In the genomic region with DNA sequence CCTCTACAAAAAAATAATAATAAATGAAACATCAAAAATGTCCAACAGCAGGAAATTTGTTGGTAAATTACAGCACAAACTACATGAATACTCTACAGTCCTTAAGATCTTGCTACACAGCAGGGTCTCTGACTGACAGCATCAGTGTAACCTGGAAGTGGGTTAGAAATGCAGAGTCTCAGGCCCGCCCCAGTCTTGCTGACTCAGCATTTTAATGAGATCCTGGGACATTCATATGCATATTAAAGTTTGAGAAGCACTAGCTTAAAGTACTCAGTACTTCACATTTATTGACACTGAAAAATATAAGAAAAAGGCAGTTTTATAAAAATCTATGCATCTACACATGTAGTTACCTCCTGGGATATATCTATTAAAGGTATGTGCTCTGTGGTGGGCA, we compare ENCODE assay signal across 17 cellular contexts. TPM values are rescaled to one million over a fixed set of nuclear protein-coding genes. Genes with fewer than 3 reads are reported as not detected.
A peak's percentile ranks its signal among the peaks of the same experiment; 100 is the strongest.
DNase-seq lines count a peak whose midpoint lies in the region; ATAC-seq, FAIRE-seq and TF ChIP-seq lines count a peak whose summit lies in the region.
"Had no signal": no experiment of that assay in that cellular context is flagged by ENCODE, and none has a peak within 500 bp of the region (broad histone marks: within the 10 kb centered on the region; RNA-seq: fewer than 3 reads in every experiment).

No MANE protein-coding gene starts in this region.

- H2AFZ ChIP-seq in OCI-LY3 (ENCODE audit: low read depth, low read length): no peak overlapping the region
- H2AFZ ChIP-seq in H1 (ENCODE audit: low read length): no peak overlapping the region

- no peak for DNase-seq in activated naive CD8-positive, alpha-beta T cell treated with anti-CD3 and anti-CD28 coated beads, Interleukin-2, amount 50 U/mL, for 24 hours
- DNase-seq in H1 (ENCODE audit: low read depth in 1 of 2, low spot score in 2 of 2) (no peak), transverse colon (no peak), SKM-1 (lab: John Stamatoyannopoulos, UW; ENCODE audit: unreplicated experiment) (no peak), heart right ventricle (no peak)
- DNase-seq: DMS79 treated with DMSO at 0.1 percent for 48 hours; H7; HFFc6; NCI-H1105; NCI-H1694; NCI-H510A; NCI-H748 treated with DMSO at 0.1 percent for 48 hours; NK-92 treated with Interleukin-12 subunit alpha and Interleukin-12 subunit beta, amount 100 ng/mL, for 24 hours had no signal

- H3K9ac ChIP-seq in OCI-LY3 (ENCODE audit: low read length): no peak overlapping the region
- H3K9ac ChIP-seq in H1 (replicated peaks in 1 of 4; ENCODE audit: extremely low read depth in 1 of 4, low read depth in 3 of 4, low read length in 3 of 4): no peak overlapping the region

- H3K23ac ChIP-seq in H1 (ENCODE audit: insufficient read length): no peak overlapping the region

- H3K27ac ChIP-seq in OCI-LY3 (ENCODE audit: low read length) (peak overlapping the region; percentile 94), H1 (ENCODE audit: low read depth, low read length) (no peak overlapping the region), transverse colon (no peak overlapping the region), heart right ventricle (no peak overlapping the region)

- H3K27ac Mint-ChIP-seq in activated naive CD8-positive, alpha-beta T cell: peak overlapping the region; percentile 64
- no peak overlapping the region for H3K27ac Mint-ChIP-seq in activated naive CD8-positive, alpha-beta T cell treated with anti-CD3 and anti-CD28 coated beads, Interleukin-2, amount 50 U/mL, for 24 hours
- H3K27ac Mint-ChIP-seq: HFFc6 had no signal

- no peak overlapping the region for H3K56ac ChIP-seq in H1 (replicated peaks; ENCODE audit: insufficient read length, low read depth, low read length)

- H3K79me2 ChIP-seq in OCI-LY3 (ENCODE audit: low read length) (peaks cover 87% of the 10 kb centered on the region), H1 (ENCODE audit: control insufficient read depth in 1 of 2, insufficient read depth in 2 of 2, low read length in 2 of 2) (no peaks in the 10 kb centered on the region)

- peaks cover 47% of the 10 kb centered on the region for H3K4me1 Mint-ChIP-seq in activated naive CD8-positive, alpha-beta T cell (ENCODE audit: low read depth)
- H3K4me1 Mint-ChIP-seq in activated naive CD8-positive, alpha-beta T cell treated with anti-CD3 and anti-CD28 coated beads, Interleukin-2, amount 50 U/mL, for 24 hours: peaks cover 46% of the 10 kb centered on the region

- no peak overlapping the region for H3K18ac ChIP-seq in H1 (ENCODE audit: extremely low read depth, low read length)

- H3K9me3 Mint-ChIP-seq in activated naive CD8-positive, alpha-beta T cell (ENCODE audit: low read depth): no peaks in the 10 kb centered on the region
- no peaks in the 10 kb centered on the region for H3K9me3 Mint-ChIP-seq in activated naive CD8-positive, alpha-beta T cell treated with anti-CD3 and anti-CD28 coated beads, Interleukin-2, amount 50 U/mL, for 24 hours
- H3K9me3 Mint-ChIP-seq: HFFc6 had no signal

- TF ChIP-seq EP300 in H1 (IDR thresholded peaks at IDR 0.05; ENCODE audit: borderline replicate concordance in 1 of 2, low read depth in 2 of 2, low read length in 2 of 2) (no peak), transverse colon (IDR thresholded peaks at IDR 0.05; ENCODE audit: low read depth) (no peak)

- H4K20me1 ChIP-seq in OCI-LY3 (ENCODE audit: insufficient read depth, low read length) (peaks cover 20% of the 10 kb centered on the region), H1 (replicated peaks in 1 of 2; ENCODE audit: control insufficient read depth in 1 of 2, insufficient read depth in 2 of 2, low read length in 2 of 2) (no peaks in the 10 kb centered on the region)

- H2BK120ac ChIP-seq in H1 (replicated peaks; ENCODE audit: low read depth, low read length): no peak overlapping the region

- CTCF ChIA-PET in H1 (lab: Charles Lee; ENCODE audit: partially characterized antibody): interaction anchor here (1.4 to 1.7 kb wide), 2 partner anchors 24 to 40 kb away, joined by 4 to 6 read pairs; no protein-coding TSS in a partner anchor

- POLR2A ChIA-PET in H1 (lab: Charles Lee; ENCODE audit: partially characterized antibody): no interaction called here

- H3K27me3 ChIP-seq in OCI-LY3 (ENCODE audit: low read depth, low read length) (no peaks in the 10 kb centered on the region), H1 (replicated peaks in 1 of 4; ENCODE audit: control insufficient read depth in 3 of 4, extremely low read depth in 1 of 4, insufficient read depth in 3 of 4, low read length in 3 of 4) (no peaks in the 10 kb centered on the region), transverse colon (no peaks in the 10 kb centered on the region), heart right ventricle (no peaks in the 10 kb centered on the region)

- TF ChIP-seq POLR2A in H1 (IDR thresholded peaks at IDR 0.05; ENCODE audit: control extremely low read depth in 1 of 2, low read depth in 2 of 2, low read length in 2 of 2) (no peak), transverse colon (IDR thresholded peaks at IDR 0.05) (no peak)

- in situ Hi-C loops in transverse colon (cut with MboI; ENCODE audit: low pct_ligation_motif_present in 1 of 4, low pct_unique_long_range_greater_than_20kb in 1 of 4, low sequenced_read_pairs in 3 of 4): no loop called here

- H4K5ac ChIP-seq in H1 (ENCODE audit: insufficient read length, low read depth, low read length): no peak overlapping the region

- no peaks in the 10 kb centered on the region for H3K9me3 ChIP-seq in OCI-LY3 (ENCODE audit: insufficient read depth, low read length)
- H3K9me3 ChIP-seq in H1 (ENCODE audit: insufficient read depth in 2 of 2, low read depth in 1 of 2, low read length in 1 of 2): no peaks in the 10 kb centered on the region
- no peaks in the 10 kb centered on the region for H3K9me3 ChIP-seq in transverse colon
- H3K9me3 ChIP-seq in heart right ventricle: no peaks in the 10 kb centered on the region

- H3K4me1 ChIP-seq in OCI-LY3 (ENCODE audit: low read length): peaks cover 58% of the 10 kb centered on the region
- peaks cover 0 to 2% (median 0%) of the 10 kb centered on the region in 4 experiments; a peak in 1 of 7 replicates for H3K4me1 ChIP-seq in H1 (replicated peaks in 1 of 4; ENCODE audit: control insufficient read depth in 3 of 4, insufficient read depth in 4 of 4, low read length in 3 of 4)
- H3K4me1 ChIP-seq in transverse colon: peaks cover 0 to 15% (median 7%) of the 10 kb centered on the region in 4 donors
- peaks cover 0 to 20% (median 0%) of the 10 kb centered on the region in 9 donors for H3K4me1 ChIP-seq in heart right ventricle

- H3K36me3 ChIP-seq in OCI-LY3 (replicated peaks; ENCODE audit: low read depth, low read length): peaks cover 45% of the 10 kb centered on the region
- no peaks in the 10 kb centered on the region for H3K36me3 ChIP-seq in H1 (ENCODE audit: control insufficient read depth in 2 of 4, insufficient read depth in 4 of 4, low read length in 3 of 4)
- H3K36me3 ChIP-seq in transverse colon: no peaks in the 10 kb centered on the region
- H3K36me3 ChIP-seq in heart right ventricle: peaks cover 0 to 14% (median 0%) of the 10 kb centered on the region in 9 donors

- H2BK15ac ChIP-seq in H1 (ENCODE audit: low read length): no peak overlapping the region

- 81% methylated on average over 1 of the region's 1 CpG; no CpG with 5 or more reads in 1 of the 2 experiments for WGBS in H1 (ENCODE audit: extremely low coverage in 1 of 2, insufficient coverage in 1 of 2, insufficient read length in 1 of 2, insufficient replicate concordance in 2 of 2, low coverage in 1 of 2, low lambda C conversion rate in 2 of 2, missing lambda C conversion rate in 1 of 2), 2 experiments
- WGBS in transverse colon (ENCODE audit: low coverage in 1 of 2), 2 donors: 96 to 100% methylated on average over 1 of the region's 1 CpG
- WGBS in heart right ventricle, 2 donors: 96 to 100% methylated on average over 1 of the region's 1 CpG

- TF ChIP-seq CTCF in OCI-LY3 (IDR thresholded peaks at IDR 0.05; ENCODE audit: low read depth, low read length) (no peak), H1 (IDR thresholded peaks at IDR 0.05; ENCODE audit: control extremely low read depth in 1 of 3, insufficient read depth in 1 of 3, low read depth in 1 of 3, low read length in 3 of 3) (no peak), transverse colon (IDR thresholded peaks at IDR 0.05) (no peak), heart right ventricle (IDR thresholded peaks at IDR 0.05) (no peak)

- H3K4ac ChIP-seq in H1 (replicated peaks; ENCODE audit: insufficient read length, low read depth, low read length): no peak overlapping the region

- H4K8ac ChIP-seq in H1 (ENCODE audit: extremely low read depth, insufficient read depth, low read length): no peak overlapping the region

- no peak for FAIRE-seq in H1 (lab: Jason Lieb, UNC)
- FAIRE-seq: HTR-8/SVneo, RCC 7860 had no signal

- no peak for ATAC-seq in activated naive CD8-positive, alpha-beta T cell treated with anti-CD3 and anti-CD28 coated beads, Interleukin-2, amount 50 U/mL, for 24 hours
- ATAC-seq in heart right ventricle: no peak

- no peak overlapping the region for H2AK5ac ChIP-seq in H1 (ENCODE audit: low read depth, low read length)

- no peak overlapping the region for H4K91ac ChIP-seq in H1 (replicated peaks; ENCODE audit: insufficient read length, low read length)

- no peaks in the 10 kb centered on the region for H3K23me2 ChIP-seq in H1 (ENCODE audit: low read depth, low read length)

- H2BK12ac ChIP-seq in H1 (ENCODE audit: low read depth, low read length): no peak overlapping the region

- no peak overlapping the region for H2BK20ac ChIP-seq in H1 (ENCODE audit: low read length)

- H3K36me3 Mint-ChIP-seq in activated naive CD8-positive, alpha-beta T cell: peaks cover 3% of the 10 kb centered on the region
- peaks cover 10% of the 10 kb centered on the region for H3K36me3 Mint-ChIP-seq in activated naive CD8-positive, alpha-beta T cell treated with anti-CD3 and anti-CD28 coated beads, Interleukin-2, amount 50 U/mL, for 24 hours (ENCODE audit: low read depth)

- no peaks in the 10 kb centered on the region for H3K79me1 ChIP-seq in H1 (ENCODE audit: low read depth, low read length)

- no peak overlapping the region for H3K4me3 ChIP-seq in OCI-LY3 (ENCODE audit: low read length)
- no peak overlapping the region for H3K4me3 ChIP-seq in H1 (ENCODE audit: extremely low read depth in 1 of 4, insufficient read depth in 2 of 4, low read depth in 3 of 4, low read length in 4 of 4)
- no peak overlapping the region for H3K4me3 ChIP-seq in transverse colon
- H3K4me3 ChIP-seq in heart right ventricle: no peak overlapping the region

- no peak overlapping the region for H2BK5ac ChIP-seq in H1 (ENCODE audit: low read depth, low read length)

- no peak overlapping the region for H3K4me3 Mint-ChIP-seq in activated naive CD8-positive, alpha-beta T cell
- no peak overlapping the region for H3K4me3 Mint-ChIP-seq in activated naive CD8-positive, alpha-beta T cell treated with anti-CD3 and anti-CD28 coated beads, Interleukin-2, amount 50 U/mL, for 24 hours
- H3K4me3 Mint-ChIP-seq: HFFc6 had no signal

- TF ChIP-seq RAD21 in H1 (IDR thresholded peaks at IDR 0.05 in 1 of 2, conservative IDR thresholded peaks at IDR 0.05 in 1 of 2; ENCODE audit: low read depth in 2 of 2, low read length in 2 of 2): no peak

- H3K14ac ChIP-seq in H1 (ENCODE audit: insufficient read length): no peak overlapping the region

- intact Hi-C loops in transverse colon (cut with DNase I; ENCODE audit: low total_unique reads): no loop called here
- intact Hi-C loops in heart right ventricle (cut with DNase I): no loop called here

- H3K4me2 ChIP-seq in OCI-LY3 (ENCODE audit: low read length) (no peak overlapping the region), H1 (ENCODE audit: insufficient read depth in 1 of 2, low read depth in 2 of 2, low read length in 2 of 2) (no peak overlapping the region)

- no peaks in the 10 kb centered on the region for H3K27me3 Mint-ChIP-seq in activated naive CD8-positive, alpha-beta T cell
- no peaks in the 10 kb centered on the region for H3K27me3 Mint-ChIP-seq in activated naive CD8-positive, alpha-beta T cell treated with anti-CD3 and anti-CD28 coated beads, Interleukin-2, amount 50 U/mL, for 24 hours

RNA-seq across cellular contexts. Expression of a gene that starts 21.7 kb away (rescaled TPM):
- total RNA-seq in H1 (2021; fragmentation: NEBNext Ultra II Directional; extraction: Animal tissue kit (Norgen Biotek cat#: 25700)): 3.0 and 4.5 TPM in 2 replicates
- 1.6 and 1.9 TPM in 2 replicates for polyA plus RNA-seq in H1 (2011; rRNA removed)
- polyA plus RNA-seq in H1 (2011; cell fraction: cytosol; rRNA removed): 2.4 TPM
- 1.8 TPM for polyA plus RNA-seq in H1 (2011; cell fraction: nucleus; rRNA removed)
- polyA plus RNA-seq in H1 (2012, experiment 1 of 2): 2.3 to 3.2 TPM (median 2.6 TPM) in 4 replicates
- polyA plus RNA-seq in H1 (2012, experiment 2 of 2): 1.3 TPM
- 3.6 TPM for polyA plus RNA-seq in H1 (2013, experiment 1 of 2)
- polyA plus RNA-seq in H1 (2013, experiment 2 of 2): 3.3 TPM
- 4.4 and 6.3 TPM in 2 replicates for polyA minus RNA-seq in H1 (2011; rRNA and poly(A)+ RNA removed)
- 2.9 TPM for polyA minus RNA-seq in H1 (2011; cell fraction: cytosol; rRNA and poly(A)+ RNA removed)
- 8.2 TPM for polyA minus RNA-seq in H1 (2011; cell fraction: nucleus; rRNA and poly(A)+ RNA removed)
- 10 to 100 TPM in 2 of 4 donors, 1 to 10 TPM in 2; 3.0 to 20.2 (median 13.6) TPM for total RNA-seq in transverse colon
- total RNA-seq in heart right ventricle: 10 to 100 TPM in 1 of 10 donors, 1 to 10 TPM in 9; 2.0 to 11.8 (median 3.8) TPM
- 10 to 100 TPM in 1 of 2 donors, 1 to 10 TPM in 1; 3.3 to 11.1 TPM for polyA plus RNA-seq in heart right ventricle
